ENCODE assay signal across 1 cellular context in the genomic region with DNA sequence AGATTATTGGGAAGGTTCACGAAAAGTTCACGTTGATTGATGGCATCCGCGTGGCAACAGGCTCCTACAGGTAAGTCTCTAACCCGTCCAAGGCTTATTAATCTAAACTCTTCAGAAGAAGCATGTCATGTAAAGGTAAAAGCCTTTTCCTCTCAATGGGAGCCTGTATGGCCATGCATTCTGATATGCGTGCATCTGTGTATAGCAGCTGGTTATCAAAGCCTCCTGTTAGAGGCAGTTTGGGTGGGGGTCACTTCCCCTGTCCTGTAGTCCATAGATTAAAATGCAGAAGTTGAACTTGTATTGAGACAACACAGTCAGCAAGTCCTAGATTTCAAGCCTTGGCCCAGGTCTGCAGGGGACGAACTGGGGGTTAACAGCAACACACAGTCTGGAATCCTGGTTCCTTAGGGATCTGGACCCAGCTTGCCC.
TF ChIP-seq lines count a peak whose summit lies in the region.

No MANE protein-coding gene starts in this region.

TF ChIP-seq in K562, 482 proteins besides CTCF, POLR2A, EP300 and RAD21 (continued from another document and continues in another):
- TF ChIP-seq, protein P1, sequence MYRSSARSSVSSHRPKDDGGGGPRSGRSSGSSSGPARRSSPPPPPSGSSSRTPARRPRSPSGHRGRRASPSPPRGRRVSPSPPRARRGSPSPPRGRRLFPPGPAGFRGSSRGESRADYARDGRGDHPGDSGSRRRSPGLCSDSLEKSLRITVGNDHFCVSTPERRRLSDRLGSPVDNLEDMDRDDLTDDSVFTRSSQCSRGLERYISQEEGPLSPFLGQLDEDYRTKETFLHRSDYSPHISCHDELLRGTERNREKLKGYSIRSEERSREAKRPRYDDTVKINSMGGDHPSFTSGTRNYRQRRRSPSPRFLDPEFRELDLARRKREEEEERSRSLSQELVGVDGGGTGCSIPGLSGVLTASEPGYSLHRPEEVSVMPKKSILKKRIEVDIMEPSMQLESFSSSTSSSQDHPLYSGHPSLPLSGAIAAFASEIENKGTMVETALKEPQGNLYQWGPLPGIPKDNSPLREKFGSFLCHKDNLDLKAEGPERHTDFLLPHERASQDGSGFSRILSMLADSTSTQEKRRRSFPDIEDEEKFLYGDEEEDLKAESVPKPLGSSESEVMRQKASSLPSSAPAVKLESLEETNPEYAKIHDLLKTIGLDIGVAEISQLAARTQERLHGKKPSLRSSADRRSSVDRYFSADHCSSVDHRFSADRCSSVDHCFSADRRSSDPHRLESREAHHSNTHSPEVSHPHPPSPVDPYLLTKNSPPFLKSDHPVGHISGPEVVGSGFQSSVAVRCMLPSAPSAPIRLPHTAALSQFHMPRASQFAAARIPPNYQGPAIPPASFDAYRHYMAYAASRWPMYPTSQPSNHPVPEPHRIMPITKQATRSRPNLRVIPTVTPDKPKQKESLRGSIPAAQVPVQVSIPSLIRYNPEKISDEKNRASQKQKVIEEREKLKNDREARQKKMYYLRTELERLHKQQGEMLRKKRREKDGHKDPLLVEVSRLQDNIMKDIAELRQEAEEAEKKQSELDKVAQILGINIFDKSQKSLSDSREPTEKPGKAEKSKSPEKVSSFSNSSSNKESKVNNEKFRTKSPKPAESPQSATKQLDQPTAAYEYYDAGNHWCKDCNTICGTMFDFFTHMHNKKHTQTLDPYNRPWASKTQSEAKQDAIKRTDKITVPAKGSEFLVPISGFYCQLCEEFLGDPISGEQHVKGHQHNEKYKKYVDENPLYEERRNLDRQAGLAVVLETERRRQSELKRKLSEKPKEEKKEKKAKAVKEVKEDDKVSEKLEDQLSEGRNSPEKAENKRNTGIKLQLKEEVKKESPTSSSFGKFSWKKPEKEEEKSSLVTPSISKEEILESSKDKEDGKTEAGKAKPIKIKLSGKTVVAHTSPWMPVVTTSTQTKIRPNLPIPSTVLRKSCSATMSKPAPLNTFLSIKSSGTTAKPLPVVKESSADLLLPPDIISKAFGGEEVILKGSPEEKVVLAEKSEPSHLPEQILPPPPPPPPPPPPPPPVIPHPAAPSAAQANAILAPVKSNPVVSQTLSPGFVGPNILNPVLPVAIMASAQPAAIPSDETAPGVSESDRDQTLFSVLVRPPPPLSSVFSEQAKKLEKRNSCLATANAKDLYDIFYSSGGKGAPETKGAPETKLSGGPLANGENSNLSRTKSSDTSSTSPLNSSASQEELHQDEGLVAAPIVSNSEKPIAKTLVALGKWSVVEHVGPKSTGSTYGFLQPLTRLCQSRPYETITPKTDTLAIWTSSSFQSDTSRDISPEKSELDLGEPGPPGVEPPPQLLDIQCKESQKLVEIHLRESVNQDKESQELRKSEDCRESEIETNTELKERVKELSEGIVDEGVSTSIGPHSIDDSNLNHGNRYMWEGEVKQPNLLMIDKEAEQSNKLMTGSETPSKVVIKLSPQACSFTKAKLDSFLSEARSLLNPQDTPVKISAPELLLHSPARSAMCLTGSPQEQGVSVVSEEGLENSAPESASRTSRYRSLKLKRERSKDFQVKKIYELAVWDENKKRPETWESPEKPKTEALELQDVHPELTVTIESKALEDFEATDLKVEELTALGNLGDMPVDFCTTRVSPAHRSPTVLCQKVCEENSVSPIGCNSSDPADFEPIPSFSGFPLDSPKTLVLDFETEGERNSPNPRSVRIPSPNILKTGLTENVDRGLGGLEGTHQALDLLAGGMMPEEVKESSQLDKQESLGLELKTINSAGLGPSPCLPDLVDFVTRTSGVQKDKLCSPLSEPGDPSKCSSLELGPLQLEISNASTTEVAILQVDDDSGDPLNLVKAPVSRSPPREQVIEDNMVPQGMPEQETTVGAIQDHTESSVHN (IDR thresholded peaks at IDR 0.05; ENCODE audit: borderline replicate concordance in 1 of 2, low read depth in 1 of 2): 0 out of 4 replicates have a peak, but pooled peaks of 1 of the 2 experiments have one; percentile 35
- TF ChIP-seq TAL1 (IDR thresholded peaks at IDR 0.05): peak; percentile 99
- peak; percentile 68 for TF ChIP-seq NFE2 (IDR thresholded peaks at IDR 0.05; ENCODE audit: low read depth)
- TF ChIP-seq, protein P2, sequence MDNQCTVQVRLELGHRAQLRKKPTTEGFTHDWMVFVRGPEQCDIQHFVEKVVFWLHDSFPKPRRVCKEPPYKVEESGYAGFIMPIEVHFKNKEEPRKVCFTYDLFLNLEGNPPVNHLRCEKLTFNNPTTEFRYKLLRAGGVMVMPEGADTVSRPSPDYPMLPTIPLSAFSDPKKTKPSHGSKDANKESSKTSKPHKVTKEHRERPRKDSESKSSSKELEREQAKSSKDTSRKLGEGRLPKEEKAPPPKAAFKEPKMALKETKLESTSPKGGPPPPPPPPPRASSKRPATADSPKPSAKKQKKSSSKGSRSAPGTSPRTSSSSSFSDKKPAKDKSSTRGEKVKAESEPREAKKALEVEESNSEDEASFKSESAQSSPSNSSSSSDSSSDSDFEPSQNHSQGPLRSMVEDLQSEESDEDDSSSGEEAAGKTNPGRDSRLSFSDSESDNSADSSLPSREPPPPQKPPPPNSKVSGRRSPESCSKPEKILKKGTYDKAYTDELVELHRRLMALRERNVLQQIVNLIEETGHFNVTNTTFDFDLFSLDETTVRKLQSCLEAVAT (IDR thresholded peaks at IDR 0.05): no peak
- TF ChIP-seq XRCC5 (IDR thresholded peaks at IDR 0.05; ENCODE audit: low read depth, low read length): 0 out of 2 replicates have a peak, but pooled peaks have one; percentile 35
- TF ChIP-seq DACH1 (IDR thresholded peaks at IDR 0.05; ENCODE audit: partially characterized antibody): peak; percentile 54
- TF ChIP-seq, protein P3, sequence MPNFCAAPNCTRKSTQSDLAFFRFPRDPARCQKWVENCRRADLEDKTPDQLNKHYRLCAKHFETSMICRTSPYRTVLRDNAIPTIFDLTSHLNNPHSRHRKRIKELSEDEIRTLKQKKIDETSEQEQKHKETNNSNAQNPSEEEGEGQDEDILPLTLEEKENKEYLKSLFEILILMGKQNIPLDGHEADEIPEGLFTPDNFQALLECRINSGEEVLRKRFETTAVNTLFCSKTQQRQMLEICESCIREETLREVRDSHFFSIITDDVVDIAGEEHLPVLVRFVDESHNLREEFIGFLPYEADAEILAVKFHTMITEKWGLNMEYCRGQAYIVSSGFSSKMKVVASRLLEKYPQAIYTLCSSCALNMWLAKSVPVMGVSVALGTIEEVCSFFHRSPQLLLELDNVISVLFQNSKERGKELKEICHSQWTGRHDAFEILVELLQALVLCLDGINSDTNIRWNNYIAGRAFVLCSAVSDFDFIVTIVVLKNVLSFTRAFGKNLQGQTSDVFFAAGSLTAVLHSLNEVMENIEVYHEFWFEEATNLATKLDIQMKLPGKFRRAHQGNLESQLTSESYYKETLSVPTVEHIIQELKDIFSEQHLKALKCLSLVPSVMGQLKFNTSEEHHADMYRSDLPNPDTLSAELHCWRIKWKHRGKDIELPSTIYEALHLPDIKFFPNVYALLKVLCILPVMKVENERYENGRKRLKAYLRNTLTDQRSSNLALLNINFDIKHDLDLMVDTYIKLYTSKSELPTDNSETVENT (CRISPR knock-in tag; IDR thresholded peaks at IDR 0.05): no peak
- peak; percentile 85 for TF ChIP-seq CTBP1 (IDR thresholded peaks at IDR 0.05; ENCODE audit: borderline replicate concordance)
- TF ChIP-seq, protein P4, sequence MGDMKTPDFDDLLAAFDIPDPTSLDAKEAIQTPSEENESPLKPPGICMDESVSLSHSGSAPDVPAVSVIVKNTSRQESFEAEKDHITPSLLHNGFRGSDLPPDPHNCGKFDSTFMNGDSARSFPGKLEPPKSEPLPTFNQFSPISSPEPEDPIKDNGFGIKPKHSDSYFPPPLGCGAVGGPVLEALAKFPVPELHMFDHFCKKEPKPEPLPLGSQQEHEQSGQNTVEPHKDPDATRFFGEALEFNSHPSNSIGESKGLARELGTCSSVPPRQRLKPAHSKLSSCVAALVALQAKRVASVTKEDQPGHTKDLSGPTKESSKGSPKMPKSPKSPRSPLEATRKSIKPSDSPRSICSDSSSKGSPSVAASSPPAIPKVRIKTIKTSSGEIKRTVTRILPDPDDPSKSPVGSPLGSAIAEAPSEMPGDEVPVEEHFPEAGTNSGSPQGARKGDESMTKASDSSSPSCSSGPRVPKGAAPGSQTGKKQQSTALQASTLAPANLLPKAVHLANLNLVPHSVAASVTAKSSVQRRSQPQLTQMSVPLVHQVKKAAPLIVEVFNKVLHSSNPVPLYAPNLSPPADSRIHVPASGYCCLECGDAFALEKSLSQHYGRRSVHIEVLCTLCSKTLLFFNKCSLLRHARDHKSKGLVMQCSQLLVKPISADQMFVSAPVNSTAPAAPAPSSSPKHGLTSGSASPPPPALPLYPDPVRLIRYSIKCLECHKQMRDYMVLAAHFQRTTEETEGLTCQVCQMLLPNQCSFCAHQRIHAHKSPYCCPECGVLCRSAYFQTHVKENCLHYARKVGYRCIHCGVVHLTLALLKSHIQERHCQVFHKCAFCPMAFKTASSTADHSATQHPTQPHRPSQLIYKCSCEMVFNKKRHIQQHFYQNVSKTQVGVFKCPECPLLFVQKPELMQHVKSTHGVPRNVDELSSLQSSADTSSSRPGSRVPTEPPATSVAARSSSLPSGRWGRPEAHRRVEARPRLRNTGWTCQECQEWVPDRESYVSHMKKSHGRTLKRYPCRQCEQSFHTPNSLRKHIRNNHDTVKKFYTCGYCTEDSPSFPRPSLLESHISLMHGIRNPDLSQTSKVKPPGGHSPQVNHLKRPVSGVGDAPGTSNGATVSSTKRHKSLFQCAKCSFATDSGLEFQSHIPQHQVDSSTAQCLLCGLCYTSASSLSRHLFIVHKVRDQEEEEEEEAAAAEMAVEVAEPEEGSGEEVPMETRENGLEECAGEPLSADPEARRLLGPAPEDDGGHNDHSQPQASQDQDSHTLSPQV (IDR thresholded peaks at IDR 0.05): peak; percentile 89; the same call in 1 of the 2 replicates
- TF ChIP-seq, protein P5, sequence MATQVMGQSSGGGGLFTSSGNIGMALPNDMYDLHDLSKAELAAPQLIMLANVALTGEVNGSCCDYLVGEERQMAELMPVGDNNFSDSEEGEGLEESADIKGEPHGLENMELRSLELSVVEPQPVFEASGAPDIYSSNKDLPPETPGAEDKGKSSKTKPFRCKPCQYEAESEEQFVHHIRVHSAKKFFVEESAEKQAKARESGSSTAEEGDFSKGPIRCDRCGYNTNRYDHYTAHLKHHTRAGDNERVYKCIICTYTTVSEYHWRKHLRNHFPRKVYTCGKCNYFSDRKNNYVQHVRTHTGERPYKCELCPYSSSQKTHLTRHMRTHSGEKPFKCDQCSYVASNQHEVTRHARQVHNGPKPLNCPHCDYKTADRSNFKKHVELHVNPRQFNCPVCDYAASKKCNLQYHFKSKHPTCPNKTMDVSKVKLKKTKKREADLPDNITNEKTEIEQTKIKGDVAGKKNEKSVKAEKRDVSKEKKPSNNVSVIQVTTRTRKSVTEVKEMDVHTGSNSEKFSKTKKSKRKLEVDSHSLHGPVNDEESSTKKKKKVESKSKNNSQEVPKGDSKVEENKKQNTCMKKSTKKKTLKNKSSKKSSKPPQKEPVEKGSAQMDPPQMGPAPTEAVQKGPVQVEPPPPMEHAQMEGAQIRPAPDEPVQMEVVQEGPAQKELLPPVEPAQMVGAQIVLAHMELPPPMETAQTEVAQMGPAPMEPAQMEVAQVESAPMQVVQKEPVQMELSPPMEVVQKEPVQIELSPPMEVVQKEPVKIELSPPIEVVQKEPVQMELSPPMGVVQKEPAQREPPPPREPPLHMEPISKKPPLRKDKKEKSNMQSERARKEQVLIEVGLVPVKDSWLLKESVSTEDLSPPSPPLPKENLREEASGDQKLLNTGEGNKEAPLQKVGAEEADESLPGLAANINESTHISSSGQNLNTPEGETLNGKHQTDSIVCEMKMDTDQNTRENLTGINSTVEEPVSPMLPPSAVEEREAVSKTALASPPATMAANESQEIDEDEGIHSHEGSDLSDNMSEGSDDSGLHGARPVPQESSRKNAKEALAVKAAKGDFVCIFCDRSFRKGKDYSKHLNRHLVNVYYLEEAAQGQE (CRISPR knock-in tag; IDR thresholded peaks at IDR 0.05; ENCODE audit: low read depth): no peak
- peak; percentile 61; the same call in 1 of the 2 replicates for TF ChIP-seq ZNF316 (IDR thresholded peaks at IDR 0.05)
- TF ChIP-seq, protein P6, sequence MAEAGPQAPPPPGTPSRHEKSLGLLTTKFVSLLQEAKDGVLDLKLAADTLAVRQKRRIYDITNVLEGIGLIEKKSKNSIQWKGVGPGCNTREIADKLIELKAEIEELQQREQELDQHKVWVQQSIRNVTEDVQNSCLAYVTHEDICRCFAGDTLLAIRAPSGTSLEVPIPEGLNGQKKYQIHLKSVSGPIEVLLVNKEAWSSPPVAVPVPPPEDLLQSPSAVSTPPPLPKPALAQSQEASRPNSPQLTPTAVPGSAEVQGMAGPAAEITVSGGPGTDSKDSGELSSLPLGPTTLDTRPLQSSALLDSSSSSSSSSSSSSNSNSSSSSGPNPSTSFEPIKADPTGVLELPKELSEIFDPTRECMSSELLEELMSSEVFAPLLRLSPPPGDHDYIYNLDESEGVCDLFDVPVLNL (CRISPR knock-in tag; IDR thresholded peaks at IDR 0.05; ENCODE audit: low read depth): no peak
- TF ChIP-seq RHOXF2B (CRISPR knock-in tag; conservative IDR thresholded peaks at IDR 0.05): no peak
- TF ChIP-seq, protein P7, sequence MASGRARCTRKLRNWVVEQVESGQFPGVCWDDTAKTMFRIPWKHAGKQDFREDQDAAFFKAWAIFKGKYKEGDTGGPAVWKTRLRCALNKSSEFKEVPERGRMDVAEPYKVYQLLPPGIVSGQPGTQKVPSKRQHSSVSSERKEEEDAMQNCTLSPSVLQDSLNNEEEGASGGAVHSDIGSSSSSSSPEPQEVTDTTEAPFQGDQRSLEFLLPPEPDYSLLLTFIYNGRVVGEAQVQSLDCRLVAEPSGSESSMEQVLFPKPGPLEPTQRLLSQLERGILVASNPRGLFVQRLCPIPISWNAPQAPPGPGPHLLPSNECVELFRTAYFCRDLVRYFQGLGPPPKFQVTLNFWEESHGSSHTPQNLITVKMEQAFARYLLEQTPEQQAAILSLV (tag; IDR thresholded peaks at IDR 0.05): no peak
- no peak for TF ChIP-seq HEY1 (CRISPR knock-in tag; IDR thresholded peaks at IDR 0.05; ENCODE audit: borderline replicate concordance)
- peak in 1 of 2 experiments; percentile 83; a peak in 3 of 4 replicates for TF ChIP-seq HDAC1 (IDR thresholded peaks at IDR 0.05)
- TF ChIP-seq ZNF445 (CRISPR knock-in tag; IDR thresholded peaks at IDR 0.05; ENCODE audit: low read depth): peak; percentile 44; the same call in 1 of the 2 replicates
- TF ChIP-seq DDX20 (tag; IDR thresholded peaks at IDR 0.05; ENCODE audit: low read depth): no peak
- TF ChIP-seq ZNF134 (CRISPR knock-in tag; conservative IDR thresholded peaks at IDR 0.05): no peak; the same call in 1 of the 2 replicates
- TF ChIP-seq BHLHE40 (IDR thresholded peaks at IDR 0.05; ENCODE audit: low read length): peak; percentile 57; the same call in 1 of the 2 replicates
- TF ChIP-seq EHMT2 (IDR thresholded peaks at IDR 0.05): no peak
- TF ChIP-seq, protein P8, sequence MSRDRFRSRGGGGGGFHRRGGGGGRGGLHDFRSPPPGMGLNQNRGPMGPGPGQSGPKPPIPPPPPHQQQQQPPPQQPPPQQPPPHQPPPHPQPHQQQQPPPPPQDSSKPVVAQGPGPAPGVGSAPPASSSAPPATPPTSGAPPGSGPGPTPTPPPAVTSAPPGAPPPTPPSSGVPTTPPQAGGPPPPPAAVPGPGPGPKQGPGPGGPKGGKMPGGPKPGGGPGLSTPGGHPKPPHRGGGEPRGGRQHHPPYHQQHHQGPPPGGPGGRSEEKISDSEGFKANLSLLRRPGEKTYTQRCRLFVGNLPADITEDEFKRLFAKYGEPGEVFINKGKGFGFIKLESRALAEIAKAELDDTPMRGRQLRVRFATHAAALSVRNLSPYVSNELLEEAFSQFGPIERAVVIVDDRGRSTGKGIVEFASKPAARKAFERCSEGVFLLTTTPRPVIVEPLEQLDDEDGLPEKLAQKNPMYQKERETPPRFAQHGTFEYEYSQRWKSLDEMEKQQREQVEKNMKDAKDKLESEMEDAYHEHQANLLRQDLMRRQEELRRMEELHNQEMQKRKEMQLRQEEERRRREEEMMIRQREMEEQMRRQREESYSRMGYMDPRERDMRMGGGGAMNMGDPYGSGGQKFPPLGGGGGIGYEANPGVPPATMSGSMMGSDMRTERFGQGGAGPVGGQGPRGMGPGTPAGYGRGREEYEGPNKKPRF (IDR thresholded peaks at IDR 0.05; ENCODE audit: low read depth, low read length): no peak
- no peak for TF ChIP-seq NFXL1 (CRISPR knock-in tag; IDR thresholded peaks at IDR 0.05)
